Comparison of ENCODE assay signal across 21 cellular contexts in the genomic region with DNA sequence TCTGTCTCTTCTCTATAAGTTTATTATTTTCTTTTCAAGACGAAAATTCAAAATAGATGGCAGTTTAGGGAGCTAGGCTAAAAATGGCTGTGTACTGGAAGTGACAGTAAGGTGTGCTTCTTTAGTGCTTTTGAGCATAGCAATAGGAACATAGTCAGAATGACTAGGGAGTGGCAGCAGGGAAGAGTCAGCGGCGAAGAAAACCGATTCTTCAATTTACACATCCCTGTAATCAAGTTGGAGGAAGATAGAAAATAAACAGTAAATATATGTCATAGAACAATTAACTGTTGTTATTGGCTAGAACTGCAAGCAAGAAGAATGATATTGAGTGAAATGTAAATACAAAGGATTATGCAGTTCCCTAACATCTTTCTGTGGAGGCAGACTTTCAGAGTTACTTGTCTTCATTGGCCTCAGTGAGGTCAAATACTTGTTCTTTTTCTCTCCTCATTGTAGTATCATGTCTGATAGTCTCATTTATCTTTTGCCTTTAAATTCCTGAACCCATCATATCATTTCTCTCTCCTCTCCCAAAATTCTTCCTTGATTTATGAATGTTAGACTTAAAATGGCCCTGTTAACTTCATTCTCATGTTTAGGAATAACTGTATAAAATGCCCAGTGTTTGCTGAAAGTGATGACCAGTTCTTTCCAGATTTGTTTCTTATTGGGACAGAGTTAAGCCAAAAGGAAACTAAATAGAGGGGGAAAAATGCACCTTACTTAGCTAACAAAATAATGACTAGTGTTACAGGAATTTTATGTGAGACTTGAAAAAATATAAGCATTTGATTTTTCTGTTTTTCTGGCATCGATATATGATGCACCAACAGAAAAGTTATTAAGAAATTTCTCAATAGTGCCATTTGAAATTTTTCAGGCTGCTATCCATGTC.
A peak's percentile ranks its signal among the peaks of the same experiment; 100 is the strongest.
DNase-seq lines count a peak whose midpoint lies in the region; ATAC-seq and TF ChIP-seq lines count a peak whose summit lies in the region.
"Had no signal": no experiment of that assay in that cellular context is flagged by ENCODE, and none has a peak within 500 bp of the region (broad histone marks: within the 10 kb centered on the region; RNA-seq: fewer than 3 reads in every experiment).

No MANE protein-coding gene starts in this region.

- no peak overlapping the region for H3K27ac Mint-ChIP-seq in stimulated activated naive CD8-positive, alpha-beta T cell treated with anti-CD3 and anti-CD28 coated beads, Interleukin-15, amount 100 ng/mL, for 72 hours
- H3K27ac Mint-ChIP-seq: activated naive CD4-positive, alpha-beta T cell treated with anti-CD3 and anti-CD28 coated beads for 36 hours; brain; dendritic cell treated with granulocyte-macrophage colony-stimulating factor and Interleukin-4, amounts not matched to agents 40 ng/mL and 50 ng/mL, for 4 days had no signal

- no peaks in the 10 kb centered on the region for H3K27me3 Mint-ChIP-seq in stimulated activated naive CD8-positive, alpha-beta T cell treated with anti-CD3 and anti-CD28 coated beads, Interleukin-15, amount 100 ng/mL, for 72 hours
- H3K27me3 Mint-ChIP-seq: dendritic cell treated with granulocyte-macrophage colony-stimulating factor and Interleukin-4, amounts not matched to agents 40 ng/mL and 50 ng/mL, for 4 days had no signal

- H3K4me1 ChIP-seq in SK-N-SH (ENCODE audit: control insufficient read depth in 1 of 2, insufficient read depth in 2 of 2, low read depth in 1 of 2, low read length in 1 of 2), result peaks cover 0 to 11% of the 10 kb centered on the region in 2 experiments; a peak in 2 of 4 replicates
- peaks cover 21% of the 10 kb centered on the region for H3K4me1 ChIP-seq in OCI-LY1 (ENCODE audit: insufficient read depth, low read length, severe bottlenecking)
- H3K4me1 ChIP-seq: sigmoid colon, vagina had no signal

- no peaks in the 10 kb centered on the region for H4K20me1 ChIP-seq in SK-N-SH (ENCODE audit: insufficient read depth)
- H4K20me1 ChIP-seq in OCI-LY1 (ENCODE audit: insufficient read depth, low read length), result no peaks in the 10 kb centered on the region

- H2AFZ ChIP-seq in SK-N-SH (ENCODE audit: low read depth) (peak overlapping the region; percentile 22; the same call in 1 of the 2 replicates), OCI-LY1 (ENCODE audit: low read length) (no peak overlapping the region)

- H3K27me3 ChIP-seq in SK-N-SH (ENCODE audit: insufficient read depth), result no peaks in the 10 kb centered on the region
- H3K27me3 ChIP-seq in OCI-LY1 (ENCODE audit: insufficient read depth, low read length), result no peaks in the 10 kb centered on the region
- H3K27me3 ChIP-seq: sigmoid colon, vagina had no signal

- ATAC-seq in SK-N-SH treated with all-trans-retinoic acid at 6 μM for 48 hours (no peak), HG03139 (IDR thresholded peaks at IDR 0.05; ENCODE audit: unreplicated experiment) (no peak), HG02763 (IDR thresholded peaks at IDR 0.05; ENCODE audit: unreplicated experiment) (no peak)
- no peak for ATAC-seq in stimulated activated naive CD8-positive, alpha-beta T cell treated with anti-CD3 and anti-CD28 coated beads, Interleukin-15, amount 100 ng/mL, for 72 hours
- ATAC-seq: left lobe of liver, Panc1 had no signal

- H3F3A ChIP-seq in SK-N-SH (replicated peaks; ENCODE audit: insufficient read depth) (no peaks in the 10 kb centered on the region), OCI-LY1 (ENCODE audit: insufficient read depth, low read length) (peaks cover 3% of the 10 kb centered on the region; the same call in 1 of the 2 replicates)

- no peak overlapping the region for H3K4me3 Mint-ChIP-seq in stimulated activated naive CD8-positive, alpha-beta T cell treated with anti-CD3 and anti-CD28 coated beads, Interleukin-15, amount 100 ng/mL, for 72 hours
- H3K4me3 Mint-ChIP-seq: activated naive CD4-positive, alpha-beta T cell treated with anti-CD3 and anti-CD28 coated beads for 36 hours; dendritic cell treated with granulocyte-macrophage colony-stimulating factor and Interleukin-4, amounts not matched to agents 40 ng/mL and 50 ng/mL, for 4 days had no signal

- H3K9me3 ChIP-seq in SK-N-SH, result no peaks in the 10 kb centered on the region
- H3K9me3 ChIP-seq in OCI-LY1 (ENCODE audit: low read length), result no peaks in the 10 kb centered on the region
- H3K9me3 ChIP-seq: vagina had no signal

- H3K9me2 ChIP-seq in SK-N-SH (no peaks in the 10 kb centered on the region), OCI-LY1 (ENCODE audit: low read depth, low read length) (no peaks in the 10 kb centered on the region)

- H3K27ac ChIP-seq in SK-N-SH (ENCODE audit: low read depth in 2 of 2, low read length in 1 of 2), result peak overlapping the region in 1 of 2 experiments; percentile 24; a peak in 1 of 4 replicates
- H3K27ac ChIP-seq in OCI-LY1 (ENCODE audit: low read depth, low read length, poor library complexity, severe bottlenecking), result peak overlapping the region; percentile 7
- H3K27ac ChIP-seq: sigmoid colon, SK-N-MC, vagina had no signal

- CTCF ChIA-PET in SK-N-SH (lab: Yijun Ruan, JAX), result interaction anchor here (1.3 kb wide), 1 partner anchor 523 kb away, joined by 3 read pairs; no protein-coding TSS in a partner anchor

- no peak for TF ChIP-seq RAD21 in SK-N-SH (IDR thresholded peaks at IDR 0.05; ENCODE audit: low read length)

- 76% methylated on average over 5 of the region's 5 CpGs for WGBS in SK-N-SH (ENCODE audit: low lambda C conversion rate)

- H3K4me2 ChIP-seq in SK-N-SH (0 out of 2 replicates have a peak overlapping the region, but pooled peaks have one; percentile 5), OCI-LY1 (ENCODE audit: low read length) (peak overlapping the region; percentile 98)

- H3K36me3 ChIP-seq in SK-N-SH (replicated peaks in 1 of 2; ENCODE audit: control insufficient read depth in 1 of 2, insufficient read depth in 2 of 2, low read length in 1 of 2) (no peaks in the 10 kb centered on the region), OCI-LY1 (ENCODE audit: insufficient read depth, low read length) (peaks cover 26% of the 10 kb centered on the region)
- H3K36me3 ChIP-seq: sigmoid colon, vagina had no signal

- H3K79me2 ChIP-seq in SK-N-SH (ENCODE audit: insufficient read depth), result no peaks in the 10 kb centered on the region
- H3K79me2 ChIP-seq in OCI-LY1 (ENCODE audit: insufficient read depth, low read length), result peaks cover 23% of the 10 kb centered on the region

- no peaks in the 10 kb centered on the region for H3K4me1 Mint-ChIP-seq in stimulated activated naive CD8-positive, alpha-beta T cell treated with anti-CD3 and anti-CD28 coated beads, Interleukin-15, amount 100 ng/mL, for 72 hours

- POLR2A ChIA-PET in SK-N-SH (lab: Yijun Ruan, JAX), result no interaction called here

- H3K4me3 ChIP-seq in SK-N-SH (ENCODE audit: low read depth in 2 of 2, low read length in 1 of 2) (no peak overlapping the region), OCI-LY1 (ENCODE audit: low read depth, low read length, poor library complexity, severe bottlenecking) (peak overlapping the region; percentile 98)
- H3K4me3 ChIP-seq: sigmoid colon, SK-N-MC, vagina had no signal

- H3K9ac ChIP-seq in SK-N-SH, result no peak overlapping the region
- peak overlapping the region; percentile 99 for H3K9ac ChIP-seq in OCI-LY1 (ENCODE audit: low read length)

- TF ChIP-seq EP300 in SK-N-SH (IDR thresholded peaks at IDR 0.05; ENCODE audit: borderline replicate concordance in 1 of 2, low read depth in 1 of 2, low read length in 1 of 2), result no peak

- peaks cover 6 to 7% of the 10 kb centered on the region in 2 donors for H3K9me3 Mint-ChIP-seq in stimulated activated naive CD8-positive, alpha-beta T cell treated with anti-CD3 and anti-CD28 coated beads, Interleukin-15, amount 100 ng/mL, for 72 hours
- H3K9me3 Mint-ChIP-seq: activated naive CD4-positive, alpha-beta T cell treated with anti-CD3 and anti-CD28 coated beads for 36 hours; dendritic cell treated with granulocyte-macrophage colony-stimulating factor and Interleukin-4, amounts not matched to agents 40 ng/mL and 50 ng/mL, for 4 days had no signal

- no peak for DNase-seq in SK-N-SH
- peak; percentile 56 for DNase-seq in fibroblast of gingiva (ENCODE audit: low read depth)
- DNase-seq in stimulated activated naive CD8-positive, alpha-beta T cell treated with anti-CD3 and anti-CD28 coated beads, Interleukin-15, amount 100 ng/mL, for 72 hours, result no peak
- DNase-seq in KG1 (lab: John Stamatoyannopoulos, UW), result no peak
- DNase-seq: activated CD4-positive, alpha-beta T cell treated with anti-CD3 and anti-CD28 coated beads for 4 hours; activated naive CD4-positive, alpha-beta T cell treated with anti-CD3 and anti-CD28 coated beads for 36 hours; activated T-cell treated with anti-CD3 and anti-CD28 coated beads for 4 hours; GF-D8; NCI-H524; sigmoid colon; stimulated activated CD4-positive, alpha-beta T cell treated with anti-CD3 and anti-CD28 coated beads, Interleukin-2, amount 100 ng/mL, for 48 hours had no signal

- TF ChIP-seq CTCF in SK-N-SH (IDR thresholded peaks at IDR 0.05) (no peak), OCI-LY1 (IDR thresholded peaks at IDR 0.05; ENCODE audit: low read length) (no peak)

TF ChIP-seq in SK-N-SH, 30 proteins besides CTCF, POLR2A, EP300 and RAD21 (continues in another document):
- TF ChIP-seq CHD2 (IDR thresholded peaks at IDR 0.05; ENCODE audit: low read length, partially characterized antibody) (no peak), POLR2AphosphoS5 (IDR thresholded peaks at IDR 0.05; ENCODE audit: low read depth, low read length) (no peak)
- TF ChIP-seq, protein P1, sequence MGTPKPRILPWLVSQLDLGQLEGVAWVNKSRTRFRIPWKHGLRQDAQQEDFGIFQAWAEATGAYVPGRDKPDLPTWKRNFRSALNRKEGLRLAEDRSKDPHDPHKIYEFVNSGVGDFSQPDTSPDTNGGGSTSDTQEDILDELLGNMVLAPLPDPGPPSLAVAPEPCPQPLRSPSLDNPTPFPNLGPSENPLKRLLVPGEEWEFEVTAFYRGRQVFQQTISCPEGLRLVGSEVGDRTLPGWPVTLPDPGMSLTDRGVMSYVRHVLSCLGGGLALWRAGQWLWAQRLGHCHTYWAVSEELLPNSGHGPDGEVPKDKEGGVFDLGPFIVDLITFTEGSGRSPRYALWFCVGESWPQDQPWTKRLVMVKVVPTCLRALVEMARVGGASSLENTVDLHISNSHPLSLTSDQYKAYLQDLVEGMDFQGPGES (IDR thresholded peaks at IDR 0.05; ENCODE audit: low read depth, low read length), result no peak

TF ChIP-seq in SK-N-SH treated with all-trans-retinoic acid at 6 μM for 48 hours, 23 proteins besides CTCF, POLR2A, EP300 and RAD21 (continues in another document):
- TF ChIP-seq OSR1 (CRISPR knock-in tag; IDR thresholded peaks at IDR 0.05), result no peak
- TF ChIP-seq SNAI2 (CRISPR knock-in tag; IDR thresholded peaks at IDR 0.05), result no peak
- TF ChIP-seq ZFP3 (CRISPR knock-in tag; IDR thresholded peaks at IDR 0.05), result no peak
